Comparison of ENCODE assay signal across 8 cellular contexts in genomic region chr5:17217421-17218352, GRCh38. TPM values are rescaled to one million over a fixed set of nuclear protein-coding genes. Genes with fewer than 3 reads are reported as not detected.
DNase-seq lines count a peak whose midpoint lies in the region; ATAC-seq and TF ChIP-seq lines count a peak whose summit lies in the region.

A gene with protein sequence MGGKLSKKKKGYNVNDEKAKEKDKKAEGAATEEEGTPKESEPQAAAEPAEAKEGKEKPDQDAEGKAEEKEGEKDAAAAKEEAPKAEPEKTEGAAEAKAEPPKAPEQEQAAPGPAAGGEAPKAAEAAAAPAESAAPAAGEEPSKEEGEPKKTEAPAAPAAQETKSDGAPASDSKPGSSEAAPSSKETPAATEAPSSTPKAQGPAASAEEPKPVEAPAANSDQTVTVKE (plus strand): TSS chr5:17217631. CDS start chr5:17275217, 57,586 bp downstream.

- peaks cover 52% of the 10 kb centered on the region for H3K79me2 ChIP-seq in ACC112 (ENCODE audit: control insufficient read depth, insufficient read depth, low read length, unreplicated experiment)

- H3K27me3 Mint-ChIP-seq in activated T-helper 17 cell treated with anti-CD3 and anti-CD28 coated beads, Interleukin-2, amount 50 U/mL, for 72 hours = peaks cover 33% of the 10 kb centered on the region
- peaks cover 16% of the 10 kb centered on the region for H3K27me3 Mint-ChIP-seq in neural crest cell (ENCODE audit: low read depth)

- no peak for TF ChIP-seq CTCF in neural crest cell (conservative IDR thresholded peaks at IDR 0.05)

- peak within 1 kb of the TSS; percentile 45 for H3K4me3 Mint-ChIP-seq in activated T-helper 17 cell treated with anti-CD3 and anti-CD28 coated beads, Interleukin-2, amount 50 U/mL, for 72 hours
- H3K4me3 Mint-ChIP-seq in neural crest cell = peak within 1 kb of the TSS; percentile 91

- H3K4me3 ChIP-seq in ACC112 (ENCODE audit: low read depth, low read length) = peak within 1 kb of the TSS; percentile 97

- H3K27me3 ChIP-seq in ACC112 (ENCODE audit: insufficient read depth, low read length) = no peaks in the 10 kb centered on the region

- H3K27ac Mint-ChIP-seq in activated T-helper 17 cell treated with anti-CD3 and anti-CD28 coated beads, Interleukin-2, amount 50 U/mL, for 72 hours = no peak within 1 kb of the TSS
- H3K27ac Mint-ChIP-seq in neural crest cell (ENCODE audit: unreplicated experiment) = peak within 1 kb of the TSS; percentile 84

- H3K27ac ChIP-seq in ACC112 (ENCODE audit: low read depth, low read length) = peak within 1 kb of the TSS; percentile 83

- H3K4me1 ChIP-seq in ACC112 (ENCODE audit: control insufficient read depth, insufficient read depth, low read length, unreplicated experiment) = peaks cover 41% of the 10 kb centered on the region

- TF ChIP-seq POLR2A in GM18505 (IDR thresholded peaks at IDR 0.05; ENCODE audit: borderline replicate concordance, extremely low read depth, insufficient read depth, insufficient read length) = peak; percentile 91

- ATAC-seq in GM18505 (IDR thresholded peaks at IDR 0.05; ENCODE audit: unreplicated experiment) (peak; percentile 50), HG02973 (IDR thresholded peaks at IDR 0.05; ENCODE audit: unreplicated experiment) (peak; percentile 39)
- peak; percentile 21 for ATAC-seq in activated T-helper 17 cell treated with anti-CD3 and anti-CD28 coated beads, Interleukin-2, amount 50 U/mL, for 72 hours (replicated peaks)

- DNase-seq in NCI-H460 (ENCODE audit: extremely low read depth, low read depth) (peak; percentile 85), germinal center (ENCODE audit: low spot score) (peak; percentile 86), neural crest cell (ENCODE audit: low read depth, low spot score) (peak; percentile 78)
- DNase-seq in effector CD8-positive, alpha-beta T cell (lab: John Stamatoyannopoulos, UW) = no peak

- no peaks in the 10 kb centered on the region for H3K9me3 Mint-ChIP-seq in activated T-helper 17 cell treated with anti-CD3 and anti-CD28 coated beads, Interleukin-2, amount 50 U/mL, for 72 hours
- no peaks in the 10 kb centered on the region for H3K9me3 Mint-ChIP-seq in neural crest cell

- H3K36me3 ChIP-seq in ACC112 (ENCODE audit: insufficient read depth, low read length) = peaks cover 19% of the 10 kb centered on the region

- peak within 1 kb of the TSS; percentile 82 for H2AFZ ChIP-seq in ACC112 (ENCODE audit: low read length, unreplicated experiment)

- no peaks in the 10 kb centered on the region for H3K36me3 Mint-ChIP-seq in activated T-helper 17 cell treated with anti-CD3 and anti-CD28 coated beads, Interleukin-2, amount 50 U/mL, for 72 hours (ENCODE audit: low read depth)
- peaks cover 3% of the 10 kb centered on the region for H3K36me3 Mint-ChIP-seq in neural crest cell (ENCODE audit: low read depth)

- peaks cover 4% of the 10 kb centered on the region for H3K4me1 Mint-ChIP-seq in activated T-helper 17 cell treated with anti-CD3 and anti-CD28 coated beads, Interleukin-2, amount 50 U/mL, for 72 hours
- peaks cover 30% of the 10 kb centered on the region for H3K4me1 Mint-ChIP-seq in neural crest cell

RNA-seq across cellular contexts. Expression of the gene that starts here (rescaled TPM):
- 162 and 205 TPM in 2 replicates for total RNA-seq in NCI-H460 (2014; rRNA removed; shearing (Covaris generic))
- 195 and 217 TPM in 2 replicates for polyA plus RNA-seq in NCI-H460 (2014; cell fraction: nucleus; rRNA removed)
- total RNA-seq in activated T-helper 17 cell treated with anti-CD3 and anti-CD28 coated beads, Interleukin-2, amount 50 U/mL, for 72 hours = 1 to 10 TPM in 1 of 2 donors, under 1 TPM in 1; 0.48 to 1.3 TPM
- 99.5 and 100 TPM in 2 replicates for total RNA-seq in neural crest cell

Comparison
In these comparisons a context has a peak if more than half of its experiments do, and no peak if none do; other contexts are left out.
1. RNA of the gene that starts here (total RNA-seq): 162 to 205 TPM in NCI-H460 and 99.5 to 100 TPM in neural crest cell; 0.48 to 1.3 TPM in activated T-helper 17 cell treated with anti-CD3 and anti-CD28 coated beads, Interleukin-2, amount 50 U/mL, for 72 hours; every median in the first group is over 10 times any median in the second.
2. Peak in every context shown above with its lines, with median percentiles within 50 percentile points of each other: ATAC-seq.